ENCODE assay signal across 13 cellular contexts in genomic region chr10:95434583-95434982, GRCh38.
DNase-seq lines count a peak whose midpoint lies in the region; ATAC-seq and TF ChIP-seq lines count a peak whose summit lies in the region.
"Had no signal": no experiment of that assay in that cellular context is flagged by ENCODE, and none has a peak within 500 bp of the region (broad histone marks: within the 10 kb centered on the region; RNA-seq: fewer than 3 reads in every experiment).

No MANE protein-coding gene starts in this region.

- H3K4me3 ChIP-seq in GM23338 (no peak overlapping the region), subcutaneous abdominal adipose tissue (ENCODE audit: low read depth in 1 of 5, low read length in 5 of 5) (peak overlapping the region in 3 of 5 donors; percentile 10 to 38 (median 12))
- H3K4me3 ChIP-seq: skin epidermis had no signal

- no peaks in the 10 kb centered on the region for H4K20me1 ChIP-seq in GM23338 (replicated peaks; ENCODE audit: insufficient read depth)

- H3K27ac Mint-ChIP-seq in GM23338 (no peak overlapping the region), endothelial cell (ENCODE audit: unreplicated experiment) (peak overlapping the region; percentile 99)
- H3K27ac Mint-ChIP-seq in stimulated activated naive CD8-positive, alpha-beta T cell treated with anti-CD3 and anti-CD28 coated beads, Interleukin-15, amount 100 ng/mL, for 72 hours = no peak overlapping the region
- no peak overlapping the region for H3K27ac Mint-ChIP-seq in effector memory CD8-positive, alpha-beta T cell
- H3K27ac Mint-ChIP-seq: dendritic cell treated with granulocyte-macrophage colony-stimulating factor and Interleukin-4, amounts not matched to agents 40 ng/mL and 50 ng/mL, for 4 days had no signal

- H3K27me3 Mint-ChIP-seq in GM23338 (ENCODE audit: insufficient read depth, low read depth, poor library complexity) (peaks cover 3% of the 10 kb centered on the region), endothelial cell (ENCODE audit: unreplicated experiment) (peaks cover 17% of the 10 kb centered on the region)
- H3K27me3 Mint-ChIP-seq in stimulated activated naive CD8-positive, alpha-beta T cell treated with anti-CD3 and anti-CD28 coated beads, Interleukin-15, amount 100 ng/mL, for 72 hours = no peaks in the 10 kb centered on the region
- no peaks in the 10 kb centered on the region for H3K27me3 Mint-ChIP-seq in effector memory CD8-positive, alpha-beta T cell

- H3K4me1 Mint-ChIP-seq in GM23338 = no peaks in the 10 kb centered on the region; the same call in 2 of the 3 replicates
- peaks cover 62% of the 10 kb centered on the region for H3K4me1 Mint-ChIP-seq in endothelial cell (ENCODE audit: unreplicated experiment)
- H3K4me1 Mint-ChIP-seq in stimulated activated naive CD8-positive, alpha-beta T cell treated with anti-CD3 and anti-CD28 coated beads, Interleukin-15, amount 100 ng/mL, for 72 hours = no peaks in the 10 kb centered on the region
- peaks cover 0 to 3% of the 10 kb centered on the region in 2 donors for H3K4me1 Mint-ChIP-seq in effector memory CD8-positive, alpha-beta T cell (ENCODE audit: low read depth in 2 of 2)

- H3K4me1 ChIP-seq in GM23338 (ENCODE audit: insufficient read depth) (no peaks in the 10 kb centered on the region), subcutaneous abdominal adipose tissue (ENCODE audit: control insufficient read depth in 5 of 5, insufficient read depth in 5 of 5, low read length in 5 of 5) (peaks cover 11 to 78% (median 34%) of the 10 kb centered on the region in 5 donors)

- CTCF ChIA-PET in RWPE1 (lab: Yijun Ruan, JAX) = interaction anchor here (1.0 kb wide), 1 partner anchor 11 kb away, joined by 3 read pairs; no protein-coding TSS in a partner anchor

- H3K79me2 ChIP-seq in GM23338 (replicated peaks; ENCODE audit: insufficient read depth) = no peaks in the 10 kb centered on the region

- no peak overlapping the region for H2AFZ ChIP-seq in GM23338

- TF ChIP-seq CTCF in GM23338 (conservative IDR thresholded peaks at IDR 0.05; ENCODE audit: low read depth in 2 of 2) (no peak), endothelial cell (IDR thresholded peaks at IDR 0.05; ENCODE audit: unreplicated experiment) (no peak), RWPE1 (conservative IDR thresholded peaks at IDR 0.05; ENCODE audit: low read depth) (no peak)

- H3K9me3 ChIP-seq in subcutaneous abdominal adipose tissue (ENCODE audit: control insufficient read depth in 5 of 5, low read length in 5 of 5) = no peaks in the 10 kb centered on the region

- H3K9me3 Mint-ChIP-seq in GM23338 (no peaks in the 10 kb centered on the region), endothelial cell (ENCODE audit: unreplicated experiment) (no peaks in the 10 kb centered on the region)
- no peaks in the 10 kb centered on the region for H3K9me3 Mint-ChIP-seq in stimulated activated naive CD8-positive, alpha-beta T cell treated with anti-CD3 and anti-CD28 coated beads, Interleukin-15, amount 100 ng/mL, for 72 hours
- H3K9me3 Mint-ChIP-seq in effector memory CD8-positive, alpha-beta T cell = no peaks in the 10 kb centered on the region
- H3K9me3 Mint-ChIP-seq: dendritic cell treated with granulocyte-macrophage colony-stimulating factor and Interleukin-4, amounts not matched to agents 40 ng/mL and 50 ng/mL, for 4 days had no signal

- H3K36me3 ChIP-seq in GM23338 (ENCODE audit: insufficient read depth) (no peaks in the 10 kb centered on the region), subcutaneous abdominal adipose tissue (ENCODE audit: control insufficient read depth in 5 of 5, insufficient read depth in 5 of 5, low read length in 5 of 5) (peaks cover 0 to 12% (median 2%) of the 10 kb centered on the region in 5 donors)

- DNase-seq in GM23338 (ENCODE audit: low spot score) (no peak), endothelial cell (ENCODE audit: low spot score) (no peak), lung microvascular endothelial cell (ENCODE audit: low read depth in 2 of 2) (peak; percentile 13 to 26), RWPE1 (ENCODE audit: low spot score) (no peak)
- no peak for DNase-seq in stimulated activated naive CD8-positive, alpha-beta T cell treated with anti-CD3 and anti-CD28 coated beads, Interleukin-15, amount 100 ng/mL, for 72 hours
- DNase-seq in effector memory CD8-positive, alpha-beta T cell = no peak
- DNase-seq: activated naive CD4-positive, alpha-beta T cell treated with anti-CD3 and anti-CD28 coated beads, Interleukin-2, amount 50 U/mL, for 16 hours; NCI-H1436 treated with DMSO at 0.1 percent for 48 hours had no signal

- no peak overlapping the region for H3K4me3 Mint-ChIP-seq in GM23338
- peak overlapping the region; percentile 78 for H3K4me3 Mint-ChIP-seq in endothelial cell (ENCODE audit: unreplicated experiment)
- no peak overlapping the region for H3K4me3 Mint-ChIP-seq in stimulated activated naive CD8-positive, alpha-beta T cell treated with anti-CD3 and anti-CD28 coated beads, Interleukin-15, amount 100 ng/mL, for 72 hours
- no peak overlapping the region for H3K4me3 Mint-ChIP-seq in effector memory CD8-positive, alpha-beta T cell
- H3K4me3 Mint-ChIP-seq: dendritic cell treated with granulocyte-macrophage colony-stimulating factor and Interleukin-4, amounts not matched to agents 40 ng/mL and 50 ng/mL, for 4 days had no signal

- no peak overlapping the region for H3K4me2 ChIP-seq in GM23338

- H3K27ac ChIP-seq in GM23338 (ENCODE audit: low read depth) (peak overlapping the region; percentile 39; the same call in 1 of the 2 replicates), subcutaneous abdominal adipose tissue (ENCODE audit: low read depth, low read length) (peak overlapping the region; percentile 55), RWPE1 (no peak overlapping the region)

- peak overlapping the region in 1 of 5 donors; percentile 69 for H3K9ac ChIP-seq in subcutaneous abdominal adipose tissue (ENCODE audit: low read length in 5 of 5)

- H3K36me3 Mint-ChIP-seq in GM23338 (ENCODE audit: low read depth) (peaks cover 7% of the 10 kb centered on the region; the same call in 1 of the 3 replicates), endothelial cell (ENCODE audit: low read depth, unreplicated experiment) (peaks cover 48% of the 10 kb centered on the region)
- H3K36me3 Mint-ChIP-seq in effector memory CD8-positive, alpha-beta T cell (ENCODE audit: insufficient read depth) = no peaks in the 10 kb centered on the region

- ATAC-seq in GM23338 (no peak), GM19467 (IDR thresholded peaks at IDR 0.05; ENCODE audit: unreplicated experiment) (no peak)
- ATAC-seq in stimulated activated naive CD8-positive, alpha-beta T cell treated with anti-CD3 and anti-CD28 coated beads, Interleukin-15, amount 100 ng/mL, for 72 hours = no peak
- ATAC-seq in effector memory CD8-positive, alpha-beta T cell (replicated peaks) = no peak
- ATAC-seq: Panc1 had no signal

- H3K9me2 ChIP-seq in GM23338 (ENCODE audit: insufficient read depth) = no peaks in the 10 kb centered on the region

- 0 out of 2 replicates have a peak, but pooled peaks cover 3% of the 10 kb centered on the region for H3F3A ChIP-seq in GM23338 (replicated peaks; ENCODE audit: low read depth)

- H3K27me3 ChIP-seq in GM23338 (ENCODE audit: insufficient read depth) (no peaks in the 10 kb centered on the region), subcutaneous abdominal adipose tissue (ENCODE audit: control insufficient read depth in 5 of 5, insufficient read depth in 4 of 5, low read length in 5 of 5) (no peaks in the 10 kb centered on the region)

- POLR2A ChIA-PET in RWPE1 (lab: Yijun Ruan, JAX; ENCODE audit: low non-redundant PET) = no interaction called here

TF ChIP-seq in GM23338, 12 proteins besides CTCF, POLR2A, EP300 and RAD21:
- TF ChIP-seq REST (IDR thresholded peaks at IDR 0.05; ENCODE audit: unreplicated experiment) = no peak
- TF ChIP-seq STAT1 (IDR thresholded peaks at IDR 0.05; ENCODE audit: unreplicated experiment) = no peak
- TF ChIP-seq ZNF331 (CRISPR knock-in tag; IDR thresholded peaks at IDR 0.05; ENCODE audit: low read depth) = no peak
- no peak for TF ChIP-seq EZH2 (IDR thresholded peaks at IDR 0.05; ENCODE audit: low read depth, unreplicated experiment)
- TF ChIP-seq NANOG (IDR thresholded peaks at IDR 0.05; ENCODE audit: borderline replicate concordance) = no peak
- TF ChIP-seq ETS1 (IDR thresholded peaks at IDR 0.05) = no peak

Comparison
In these comparisons a context has a peak if more than half of its experiments do, and no peak if none do; other contexts are left out.
1. DNase-seq: peak in lung microvascular endothelial cell (2 of 2); none in GM23338 (single experiment), endothelial cell (single experiment), stimulated activated naive CD8-positive, alpha-beta T cell treated with anti-CD3 and anti-CD28 coated beads, Interleukin-15, amount 100 ng/mL, for 72 hours (0 of 2), RWPE1 (single experiment) and effector memory CD8-positive, alpha-beta T cell (0 of 3).